Comparison of ENCODE assay signal across 8 cellular contexts in the genomic region with DNA sequence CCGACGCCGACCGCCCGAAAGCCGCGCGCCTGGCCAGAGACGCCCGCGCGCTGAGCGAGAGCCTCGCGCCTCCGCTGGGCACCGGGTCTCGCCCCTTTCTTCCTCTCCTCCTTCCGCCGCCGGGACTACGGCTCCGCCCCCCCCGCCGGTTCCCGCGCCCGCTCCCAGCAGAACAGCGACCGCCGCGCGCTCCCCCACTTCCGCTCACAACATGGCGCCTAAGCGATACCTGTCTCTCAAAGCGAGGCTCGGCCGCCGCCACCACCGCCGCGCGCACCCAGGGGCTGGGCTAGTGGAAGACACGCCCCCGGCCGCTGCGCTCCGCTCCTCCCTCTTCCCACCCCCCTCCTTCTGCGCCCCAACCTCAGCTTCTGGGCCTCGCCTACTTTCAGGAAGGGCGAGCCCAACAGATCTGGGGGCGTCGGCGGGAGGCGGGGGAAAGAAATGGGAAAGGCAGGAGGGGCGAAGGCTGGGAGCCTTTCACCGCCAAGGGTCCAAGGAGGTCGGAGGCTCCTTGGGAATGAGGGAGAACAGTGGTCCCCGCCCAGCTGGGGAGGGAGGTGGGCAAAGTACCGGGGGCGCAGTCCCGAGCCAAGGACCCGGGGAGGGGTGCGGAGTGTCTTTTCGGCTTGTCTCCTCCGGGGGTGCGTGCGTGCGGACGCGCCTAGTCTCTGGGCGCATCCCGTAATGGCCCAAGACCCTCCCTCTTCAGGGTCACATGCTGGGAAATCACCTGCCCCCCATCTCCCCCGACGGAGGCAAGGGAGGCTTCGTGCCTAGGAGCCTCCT. TPM values are rescaled to one million over a fixed set of nuclear protein-coding genes. Genes with fewer than 3 reads are reported as not detected.
DNase-seq lines count a peak whose midpoint lies in the region; ATAC-seq and TF ChIP-seq lines count a peak whose summit lies in the region.

A gene (minus strand): TSS at position 100 of the 789 bp plus-strand sequence. CDS start 277 bp downstream, outside the sequence.

- H3K27ac Mint-ChIP-seq in endodermal cell = peak within 1 kb of the TSS; percentile 91

- H3K36me3 ChIP-seq in NT2/D1 (ENCODE audit: insufficient read depth, insufficient read length, low read length) = no peaks in the 10 kb centered on the region
- H3K36me3 ChIP-seq in endodermal cell (ENCODE audit: control insufficient read depth, insufficient read depth, low read length) = no peaks in the 10 kb centered on the region
- H3K36me3 ChIP-seq in mesodermal cell (ENCODE audit: control insufficient read depth, insufficient read depth, low read length) = no peaks in the 10 kb centered on the region

- H3K9ac ChIP-seq in NT2/D1 (ENCODE audit: insufficient read length, low read depth) (peak within 1 kb of the TSS; percentile 89), endodermal cell (ENCODE audit: extremely low read depth, low read length, poor library complexity, severe bottlenecking) (peak within 1 kb of the TSS; percentile 73)

- H3K27me3 ChIP-seq in NT2/D1 (ENCODE audit: insufficient read depth, insufficient read length) (peaks cover 23% of the 10 kb centered on the region), endodermal cell (ENCODE audit: control insufficient read depth, insufficient read depth, low read length, poor library complexity, severe bottlenecking) (peaks cover 8% of the 10 kb centered on the region)

- H3K27ac ChIP-seq in endodermal cell (ENCODE audit: low read depth, low read length) (peak within 1 kb of the TSS; percentile 49), mesodermal cell (ENCODE audit: low read depth, low read length, severe bottlenecking) (peak within 1 kb of the TSS; percentile 81)

- DNase-seq in COR-L47 (lab: John Stamatoyannopoulos, UW) (peak; percentile 79), HUDEP-2 (lab: John Stamatoyannopoulos, UW; ENCODE audit: unreplicated experiment in 76 of 76) (peak in 74 of 76 experiments; percentile 8 to 85 (median 71)), NT2/D1 (ENCODE audit: low read depth, low spot score) (peak; percentile 68), endodermal cell (peak; percentile 93)
- peak; percentile 73 for DNase-seq in activated CD8-positive, alpha-beta memory T cell treated with anti-CD3 and anti-CD28 coated beads, Interleukin-2, amount 50 U/mL, for 1 hour (ENCODE audit: extremely low read depth)
- DNase-seq in stimulated activated CD8-positive, alpha-beta memory T cell treated with anti-CD3 and anti-CD28 coated beads, Interleukin-15, amount 100 ng/mL, for 24 hours (ENCODE audit: low read depth) = peak; percentile 75

- H3K4me1 Mint-ChIP-seq in endodermal cell = peaks cover 3% of the 10 kb centered on the region

- peak within 1 kb of the TSS; percentile 73 for H3K4me3 ChIP-seq in NT2/D1 (ENCODE audit: insufficient read length, low read depth)
- peak within 1 kb of the TSS; percentile 91 for H3K4me3 ChIP-seq in endodermal cell (ENCODE audit: low read length)
- H3K4me3 ChIP-seq in mesodermal cell (ENCODE audit: extremely low read depth, insufficient read depth, low read length, poor library complexity, severe bottlenecking) = peak within 1 kb of the TSS; percentile 66

- H3K27me3 Mint-ChIP-seq in endodermal cell (ENCODE audit: insufficient read depth) = peaks cover 40% of the 10 kb centered on the region

- 0% methylated on average over 44 of the region's 77 CpGs; no CpG with 5 or more reads in 1 of the 2 experiments for WGBS in endodermal cell (ENCODE audit: insufficient coverage in 1 of 2, insufficient read length in 1 of 2), 2 experiments
- 0% methylated on average over 12 to 14 of the region's 77 CpGs for WGBS in mesodermal cell (ENCODE audit: insufficient coverage in 2 of 2), 2 experiments

- H3K9me3 Mint-ChIP-seq in endodermal cell = peaks cover 21% of the 10 kb centered on the region

- peak within 1 kb of the TSS; percentile 77 for H3K4me3 Mint-ChIP-seq in endodermal cell

- peak; percentile 73 for ATAC-seq in GM21360 (IDR thresholded peaks at IDR 0.05; ENCODE audit: unreplicated experiment)

- no peak for TF ChIP-seq CTCF in endodermal cell (conservative IDR thresholded peaks at IDR 0.05)

- no peaks in the 10 kb centered on the region for H3K9me3 ChIP-seq in NT2/D1 (ENCODE audit: insufficient read depth, low read length)
- no peaks in the 10 kb centered on the region for H3K9me3 ChIP-seq in endodermal cell (ENCODE audit: control insufficient read depth, low read length)
- H3K9me3 ChIP-seq in mesodermal cell (ENCODE audit: control insufficient read depth, low read length) = no peaks in the 10 kb centered on the region

- H3K36me3 Mint-ChIP-seq in endodermal cell (ENCODE audit: low read depth) = no peaks in the 10 kb centered on the region

- H3K4me1 ChIP-seq in NT2/D1 (ENCODE audit: insufficient read depth, insufficient read length) = no peaks in the 10 kb centered on the region
- no peaks in the 10 kb centered on the region for H3K4me1 ChIP-seq in endodermal cell (ENCODE audit: control insufficient read depth, insufficient read depth, low read length)
- peaks cover 8% of the 10 kb centered on the region for H3K4me1 ChIP-seq in mesodermal cell (ENCODE audit: control insufficient read depth, insufficient read depth, low read length, poor library complexity, severe bottlenecking)

RNA-seq across cellular contexts. Expression of the gene that starts here (rescaled TPM):
- total RNA-seq in endodermal cell = 10 to 100 TPM; 13.9 to 20.5 TPM
- 19.4 TPM for polyA plus RNA-seq in endodermal cell (2013, experiment 1 of 2)
- 19.4 TPM for polyA plus RNA-seq in endodermal cell (2013, experiment 2 of 2)
- 30.6 TPM for polyA plus RNA-seq in mesodermal cell (2013, experiment 1 of 2)
- 34.1 TPM for polyA plus RNA-seq in mesodermal cell (2013, experiment 2 of 2)

Comparison
In these comparisons a context has a peak if more than half of its experiments do, and no peak if none do; other contexts are left out.
1. Peak in every context shown above with its lines: DNase-seq, ATAC-seq, H3K4me3 ChIP-seq and H3K27ac ChIP-seq.